In genomic region chr12:63964301-63964700, GRCh38 we compare ENCODE assay signal across 25 cellular contexts.
"Had no signal": no experiment of that assay in that cellular context is flagged by ENCODE, and none has a peak within 500 bp of the region (broad histone marks: within the 10 kb centered on the region; RNA-seq: fewer than 3 reads in every experiment).

No MANE protein-coding gene starts in this region.

- H3K27ac Mint-ChIP-seq: activated CD4-positive, alpha-beta T cell treated with anti-CD3 and anti-CD28 coated beads, Interleukin-2, amount 10 ng/mL, durations not matched to agents 24 days and 14 days; activated CD8-positive, alpha-beta memory T cell treated with anti-CD3 and anti-CD28 coated beads, Interleukin-2, amount 10 ng/mL, durations not matched to agents 7 days and 5 days; activated naive CD4-positive, alpha-beta T cell treated with anti-CD3 and anti-CD28 coated beads, Interleukin-2, amount 50 U/mL, for 72 hours; activated naive CD8-positive, alpha-beta T cell treated with anti-CD3 and anti-CD28 coated beads, Interleukin-2, amount 50 U/mL, for 24 hours; WTC11 had no signal

- H3K27ac ChIP-seq: brain microvascular endothelial cell, cardiac muscle cell, SJSA1 had no signal

- H3K4me1 Mint-ChIP-seq: activated CD4-positive, alpha-beta T cell treated with anti-CD3 and anti-CD28 coated beads, Interleukin-2, amount 10 ng/mL, durations not matched to agents 24 days and 14 days; activated CD8-positive, alpha-beta memory T cell treated with anti-CD3 and anti-CD28 coated beads, Interleukin-2, amount 10 ng/mL, durations not matched to agents 7 days and 5 days; activated naive CD8-positive, alpha-beta T cell treated with anti-CD3 and anti-CD28 coated beads, Interleukin-2, amount 50 U/mL, for 24 hours had no signal

- H3K36me3 ChIP-seq: brain microvascular endothelial cell, cardiac muscle cell had no signal

- ATAC-seq: activated CD8-positive, alpha-beta memory T cell treated with anti-CD3 and anti-CD28 coated beads, Interleukin-2, amount 10 ng/mL, durations not matched to agents 7 days and 5 days; activated naive CD4-positive, alpha-beta T cell treated with anti-CD3 and anti-CD28 coated beads, Interleukin-2, amount 50 U/mL, for 72 hours; activated naive CD8-positive, alpha-beta T cell treated with anti-CD3 and anti-CD28 coated beads, Interleukin-2, amount 50 U/mL, for 24 hours; activated T-cell treated with anti-CD3 and anti-CD28 coated beads, Interleukin-2, amount 50 U/mL, for 4 hours; SK-N-SH treated with all-trans-retinoic acid at 6 μM for 48 hours; WTC11 had no signal

- H3K9me3 Mint-ChIP-seq: activated CD4-positive, alpha-beta T cell treated with anti-CD3 and anti-CD28 coated beads, Interleukin-2, amount 10 ng/mL, durations not matched to agents 24 days and 14 days; activated naive CD4-positive, alpha-beta T cell treated with anti-CD3 and anti-CD28 coated beads, Interleukin-2, amount 50 U/mL, for 72 hours; activated naive CD8-positive, alpha-beta T cell treated with anti-CD3 and anti-CD28 coated beads, Interleukin-2, amount 50 U/mL, for 24 hours; activated T-cell treated with anti-CD3 and anti-CD28 coated beads, Interleukin-2, amount 50 U/mL, for 4 hours; WTC11 had no signal

- H3K27me3 Mint-ChIP-seq: activated naive CD8-positive, alpha-beta T cell treated with anti-CD3 and anti-CD28 coated beads, Interleukin-2, amount 50 U/mL, for 24 hours had no signal

- H3K9me3 ChIP-seq: MG63, SJSA1 had no signal

- H3K36me3 Mint-ChIP-seq: activated CD8-positive, alpha-beta memory T cell treated with anti-CD3 and anti-CD28 coated beads, Interleukin-2, amount 10 ng/mL, durations not matched to agents 7 days and 5 days; activated naive CD4-positive, alpha-beta T cell treated with anti-CD3 and anti-CD28 coated beads, Interleukin-2, amount 50 U/mL, for 72 hours; WTC11 had no signal

- DNase-seq: activated CD4-positive, alpha-beta T cell treated with anti-CD3 and anti-CD28 coated beads, Interleukin-2, amount 10 ng/mL, durations not matched to agents 24 days and 14 days; activated CD4-positive, alpha-beta T cell treated with anti-CD3 and anti-CD28 coated beads, Interleukin-2, amount 50 U/mL, for 48 hours; activated CD4-positive, CD25-positive, alpha-beta regulatory T cell treated with anti-CD3 and anti-CD28 coated beads, Interleukin-2, amount 50 U/mL, for 72 hours; activated CD8-positive, alpha-beta memory T cell treated with anti-CD3 and anti-CD28 coated beads, Interleukin-2, amount 10 ng/mL, durations not matched to agents 7 days and 5 days; activated effector memory CD4-positive, alpha-beta T cell treated with anti-CD3 and anti-CD28 coated beads, Interleukin-2, amount 50 U/mL, for 16 hours; activated naive CD4-positive, alpha-beta T cell treated with Interleukin-2 at 50 U/mL for 16 hours; activated naive CD8-positive, alpha-beta T cell treated with anti-CD3 and anti-CD28 coated beads, Interleukin-2, amount 50 U/mL, for 24 hours; activated T-cell treated with anti-CD3 and anti-CD28 coated beads, Interleukin-2, amount 50 U/mL, for 4 hours; brain microvascular endothelial cell; cerebellar nuclear complex; MG63; NCI-H1105; NCI-H1436; NCI-H1694 treated with DMSO at 0.1 percent for 48 hours; NCI-H2029 treated with DMSO at 0.1 percent for 48 hours; NCI-H345; NCI-H510A; NCI-H748 treated with DMSO at 0.1 percent for 48 hours; SHP77; SW 1271 had no signal

- H3K27me3 ChIP-seq: brain microvascular endothelial cell, cardiac muscle cell, MG63, SJSA1 had no signal

- H3K4me3 Mint-ChIP-seq: activated CD4-positive, alpha-beta T cell treated with anti-CD3 and anti-CD28 coated beads, Interleukin-2, amount 10 ng/mL, durations not matched to agents 24 days and 14 days; activated CD8-positive, alpha-beta memory T cell treated with anti-CD3 and anti-CD28 coated beads, Interleukin-2, amount 10 ng/mL, durations not matched to agents 7 days and 5 days; activated naive CD8-positive, alpha-beta T cell treated with anti-CD3 and anti-CD28 coated beads, Interleukin-2, amount 50 U/mL, for 24 hours; activated T-cell treated with anti-CD3 and anti-CD28 coated beads, Interleukin-2, amount 50 U/mL, for 4 hours; WTC11 had no signal

- H3K4me3 ChIP-seq: cardiac muscle cell, MG63, SJSA1 had no signal
